In the genomic region with DNA sequence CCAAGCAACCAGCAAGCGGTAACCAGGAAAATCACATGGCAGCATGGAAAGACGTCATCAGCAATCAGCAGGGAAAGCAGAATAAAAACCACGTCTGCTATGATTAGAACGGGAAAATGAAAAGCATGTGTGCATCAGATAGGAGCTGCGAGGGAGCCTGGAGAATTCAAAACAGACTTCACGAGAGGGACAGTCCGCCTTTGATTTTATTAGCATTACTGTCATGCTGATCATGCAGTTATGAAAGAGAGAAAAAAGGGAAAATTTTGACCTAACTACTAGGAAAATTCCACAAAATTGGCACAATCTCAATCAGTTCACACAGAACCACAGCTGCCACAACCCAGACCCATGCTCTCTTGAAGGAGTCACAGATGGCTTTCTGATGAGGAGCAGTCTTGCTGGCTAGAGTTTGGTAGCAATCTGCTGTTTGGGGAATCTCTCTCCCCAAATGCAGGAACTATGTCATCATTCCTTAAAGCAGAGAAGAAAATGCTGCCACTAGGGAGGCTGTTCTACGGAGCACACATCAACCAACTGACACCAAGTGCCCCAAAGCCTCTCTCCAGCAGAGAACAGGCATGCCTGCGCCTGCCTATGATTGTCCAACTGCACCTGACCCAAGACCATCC, we compare ENCODE assay signal across 12 cellular contexts.
A peak's percentile ranks its signal among the peaks of the same experiment; 100 is the strongest.
DNase-seq lines count a peak whose midpoint lies in the region; ATAC-seq and TF ChIP-seq lines count a peak whose summit lies in the region.
"Had no signal": no experiment of that assay in that cellular context is flagged by ENCODE, and none has a peak within 500 bp of the region (broad histone marks: within the 10 kb centered on the region; RNA-seq: fewer than 3 reads in every experiment).

No MANE protein-coding gene starts in this region.

- DNase-seq in DMS 273 treated with DMSO at 0.1 percent for 48 hours (lab: John Stamatoyannopoulos, UW): peak; percentile 20
- DNase-seq in astrocyte of the spinal cord (ENCODE audit: low read depth, low spot score): peak; percentile 45
- no peak for DNase-seq in left cardiac atrium
- no peak for DNase-seq in gastrocnemius medialis
- no peak for DNase-seq in stomach
- no peak for DNase-seq in CD8-positive, alpha-beta memory T cell
- DNase-seq in H4 (ENCODE audit: low spot score): no peak
- DNase-seq in D341Med (ENCODE audit: low spot score): no peak
- DNase-seq: CD4-positive, alpha-beta memory T cell; KBM-7 had no signal

- peak overlapping the region; percentile 8 to 39 (median 34) for H3K27ac ChIP-seq in gastrocnemius medialis
- H3K27ac ChIP-seq in stomach: no peak overlapping the region
- H3K27ac ChIP-seq in CD8-positive, alpha-beta memory T cell (ENCODE audit: low read depth, low read length): no peak overlapping the region
- H3K27ac ChIP-seq: thoracic aorta had no signal

- no peak overlapping the region for H3K4me3 Mint-ChIP-seq in CD8-positive, alpha-beta memory T cell
- H3K4me3 Mint-ChIP-seq: CD4-positive, alpha-beta memory T cell had no signal

- H3K4me3 ChIP-seq in astrocyte of the spinal cord (ENCODE audit: low read depth, low read length) (no peak overlapping the region), gastrocnemius medialis (no peak overlapping the region), stomach (no peak overlapping the region)
- H3K4me3 ChIP-seq in CD8-positive, alpha-beta memory T cell (ENCODE audit: low read length): no peak overlapping the region
- H3K4me3 ChIP-seq: adrenal gland, thoracic aorta had no signal

- TF ChIP-seq CTCF in astrocyte of the spinal cord (IDR thresholded peaks at IDR 0.05; ENCODE audit: low read depth, low read length) (peak; percentile 1), gastrocnemius medialis (IDR thresholded peaks at IDR 0.05 in 4 of 5, conservative IDR thresholded peaks at IDR 0.05 in 1 of 5) (no peak), stomach (IDR thresholded peaks at IDR 0.05) (no peak)

- intact Hi-C loops in left cardiac atrium (cut with DNase I): loop anchor here in 1 of 2 donors (5.0 to 10.0 kb wide), 2 partner anchors 41 to 89 kb away; no protein-coding TSS in a partner anchor
- intact Hi-C loops in gastrocnemius medialis (cut with DNase I; ENCODE audit: low total_unique reads): no loop called here
- intact Hi-C loops in stomach (cut with DNase I; ENCODE audit: low total_unique reads): no loop called here

- peaks cover 0 to 55% of the 10 kb centered on the region in 2 donors for H3K36me3 ChIP-seq in gastrocnemius medialis
- H3K36me3 ChIP-seq in stomach: peaks cover 60 to 98% (median 94%) of the 10 kb centered on the region in 4 donors
- no peaks in the 10 kb centered on the region for H3K36me3 ChIP-seq in CD8-positive, alpha-beta memory T cell (ENCODE audit: insufficient read depth, low read length)

- H3K27ac Mint-ChIP-seq in CD8-positive, alpha-beta memory T cell: no peak overlapping the region
- H3K27ac Mint-ChIP-seq: CD4-positive, alpha-beta memory T cell had no signal

- WGBS in stomach, 5 donors: 89 to 94% (median 91%) methylated on average over 9 of the region's 9 CpGs

- H3K27me3 ChIP-seq in gastrocnemius medialis (no peaks in the 10 kb centered on the region), stomach (no peaks in the 10 kb centered on the region)
- H3K27me3 ChIP-seq in CD8-positive, alpha-beta memory T cell (ENCODE audit: insufficient read depth, low read length, poor library complexity, severe bottlenecking): no peaks in the 10 kb centered on the region
- H3K27me3 ChIP-seq: adrenal gland had no signal

- in situ Hi-C loops in astrocyte of the spinal cord (cut with HindIII; ENCODE audit: low sequenced_read_pairs) (no loop called here), gastrocnemius medialis (cut with MboI; ENCODE audit: low sequenced_read_pairs in 4 of 4) (no loop called here)

- H3K4me1 ChIP-seq in gastrocnemius medialis (peaks cover under 1 to 8% of the 10 kb centered on the region in 2 donors), stomach (no peaks in the 10 kb centered on the region)
- no peaks in the 10 kb centered on the region for H3K4me1 ChIP-seq in CD8-positive, alpha-beta memory T cell (ENCODE audit: insufficient read depth, low read length)

- TF ChIP-seq EP300 in stomach (IDR thresholded peaks at IDR 0.05): no peak

- POLR2A ChIA-PET in CD8-positive, alpha-beta memory T cell (lab: Charles Lee): no interaction called here

- TF ChIP-seq POLR2A in gastrocnemius medialis (IDR thresholded peaks at IDR 0.05): no peak
- TF ChIP-seq POLR2A in stomach (IDR thresholded peaks at IDR 0.05): no peak

- H3K27me3 Mint-ChIP-seq in CD8-positive, alpha-beta memory T cell: no peaks in the 10 kb centered on the region
- H3K27me3 Mint-ChIP-seq: CD4-positive, alpha-beta memory T cell had no signal

- peaks cover 0 to 6% (median 2%) of the 10 kb centered on the region in 5 donors for H3K9me3 Mint-ChIP-seq in CD8-positive, alpha-beta memory T cell

- H3K4me1 Mint-ChIP-seq in CD8-positive, alpha-beta memory T cell: no peaks in the 10 kb centered on the region
- H3K4me1 Mint-ChIP-seq: CD4-positive, alpha-beta memory T cell had no signal

- ATAC-seq in left cardiac atrium: peak; percentile 39 to 42
- ATAC-seq in gastrocnemius medialis: peak; percentile 26 to 48

- H3K9me3 ChIP-seq in gastrocnemius medialis (no peaks in the 10 kb centered on the region), stomach (no peaks in the 10 kb centered on the region)
- H3K9me3 ChIP-seq in CD8-positive, alpha-beta memory T cell (ENCODE audit: low read length): no peaks in the 10 kb centered on the region
- H3K9me3 ChIP-seq: adrenal gland, thoracic aorta had no signal

- CTCF ChIA-PET in CD8-positive, alpha-beta memory T cell (lab: Charles Lee): no interaction called here

- H3K36me3 Mint-ChIP-seq in CD8-positive, alpha-beta memory T cell: no peaks in the 10 kb centered on the region
- H3K36me3 Mint-ChIP-seq: CD4-positive, alpha-beta memory T cell had no signal

Comparison
In these comparisons a context has a peak if more than half of its experiments do, and no peak if none do; other contexts are left out.
1. DNase-seq: peak in DMS 273 treated with DMSO at 0.1 percent for 48 hours (single experiment) and astrocyte of the spinal cord (single experiment); none in left cardiac atrium (single experiment), gastrocnemius medialis (0 of 2), stomach (single experiment), CD8-positive, alpha-beta memory T cell (0 of 5), H4 (single experiment) and D341Med (single experiment).
2. H3K27ac ChIP-seq: peak in gastrocnemius medialis (4 of 4); none in stomach (0 of 5) and CD8-positive, alpha-beta memory T cell (single experiment).